ENCODE assay signal across 8 cellular contexts in genomic region chrX:109475174-109475891, GRCh38. TPM values are rescaled to one million over a fixed set of nuclear protein-coding genes. Genes with fewer than 3 reads are reported as not detected.
DNase-seq lines count a peak whose midpoint lies in the region; ATAC-seq and TF ChIP-seq lines count a peak whose summit lies in the region.

No MANE protein-coding gene starts in this region.

- H3K9me3 ChIP-seq in adrenal gland (replicated peaks in 1 of 3) (no peaks in the 10 kb centered on the region), right cardiac atrium (ENCODE audit: control insufficient read depth, low read length) (no peaks in the 10 kb centered on the region), gastrocnemius medialis (no peaks in the 10 kb centered on the region)

- ATAC-seq in Right ventricle myocardium inferior (peak; percentile 65), right cardiac atrium (peak; percentile 72 to 78), gastrocnemius medialis (no peak), GM21390 (IDR thresholded peaks at IDR 0.05; ENCODE audit: unreplicated experiment) (no peak)

- intact Hi-C loops in Right ventricle myocardium inferior (cut with DNase I) (loop anchor here (10.0 kb wide), 2 partner anchors 771 to 1281 kb away; no protein-coding TSS in a partner anchor), cardiac septum (cut with DNase I) (loop anchor here (5.0 to 10.0 kb wide), 2 partner anchors 773 to 1281 kb away; no protein-coding TSS in a partner anchor), adrenal gland (cut with DNase I) (no loop called here), right cardiac atrium (cut with DNase I) (no loop called here), gastrocnemius medialis (cut with DNase I; ENCODE audit: low total_unique reads) (no loop called here)

- H3K27me3 ChIP-seq in adrenal gland: peaks cover 27% of the 10 kb centered on the region
- H3K27me3 ChIP-seq in right cardiac atrium (ENCODE audit: control insufficient read depth, insufficient read depth): no peaks in the 10 kb centered on the region
- H3K27me3 ChIP-seq in gastrocnemius medialis: peaks cover 0 to 12% (median 2%) of the 10 kb centered on the region in 3 donors

- TF ChIP-seq POLR2A in adrenal gland (IDR thresholded peaks at IDR 0.05) (no peak), gastrocnemius medialis (IDR thresholded peaks at IDR 0.05) (no peak)

- in situ Hi-C loops in gastrocnemius medialis (cut with MboI; ENCODE audit: low sequenced_read_pairs in 4 of 4): loop anchor here in 3 of 4 donors (25.0 kb wide), 2 partner anchors 162 to 412 kb away; partner anchors contain the start of gene KCNE5 (in 1 of the 3)

- H3K4me1 ChIP-seq in adrenal gland (replicated peaks in 1 of 2) (no peaks in the 10 kb centered on the region), right cardiac atrium (ENCODE audit: control insufficient read depth, insufficient read depth, low read length) (peaks cover 1% of the 10 kb centered on the region), gastrocnemius medialis (no peaks in the 10 kb centered on the region)

- 0 to 31% (median 15%) methylated on average over 7 to 23 of the region's 23 CpGs for WGBS in adrenal gland, 4 donors
- 5% methylated on average over 23 of the region's 23 CpGs for WGBS in right cardiac atrium

- H3K4me3 ChIP-seq in adrenal gland (no peak overlapping the region), right cardiac atrium (ENCODE audit: low read length) (peak overlapping the region; percentile 28), gastrocnemius medialis (no peak overlapping the region)

- no peak overlapping the region for H3K27ac ChIP-seq in adrenal gland
- no peak overlapping the region for H3K27ac ChIP-seq in right cardiac atrium (ENCODE audit: low read length)
- H3K27ac ChIP-seq in gastrocnemius medialis: no peak overlapping the region

- TF ChIP-seq CTCF in adrenal gland (IDR thresholded peaks at IDR 0.05) (peak; percentile 19 to 57 (median 40)), gastrocnemius medialis (IDR thresholded peaks at IDR 0.05 in 4 of 5, conservative IDR thresholded peaks at IDR 0.05 in 1 of 5) (peak in 4 of 5 experiments; percentile 18 to 48 (median 26))

- DNase-seq in Right ventricle myocardium inferior (ENCODE audit: missing footprints): no peak
- DNase-seq in cardiac septum (ENCODE audit: low spot score): no peak
- peak; percentile 42 for DNase-seq in NCI-H1105 (lab: John Stamatoyannopoulos, UW)
- peak; percentile 26 to 69 (median 43) for DNase-seq in adrenal gland
- peak; percentile 28 to 58 (median 45) for DNase-seq in right cardiac atrium
- no peak for DNase-seq in gastrocnemius medialis
- DNase-seq in effector CD8-positive, alpha-beta T cell (lab: John Stamatoyannopoulos, UW): no peak

- H3K36me3 ChIP-seq in adrenal gland (replicated peaks in 1 of 2) (no peaks in the 10 kb centered on the region), gastrocnemius medialis (no peaks in the 10 kb centered on the region)

RNA-seq across cellular contexts. Expression of gene GUCY2F, which starts 6.6 kb away (rescaled TPM):
- total RNA-seq in Right ventricle myocardium inferior (not detected), cardiac septum (not detected), adrenal gland (not detected), right cardiac atrium (not detected), gastrocnemius medialis (not detected)
- polyA plus RNA-seq in adrenal gland (not detected), right cardiac atrium (not detected)

Comparison
In these comparisons a context has a peak if more than half of its experiments do, and no peak if none do; other contexts are left out.
1. DNase-seq: peak in NCI-H1105 (single experiment), adrenal gland (7 of 7) and right cardiac atrium (3 of 3); none in Right ventricle myocardium inferior (single experiment), cardiac septum (single experiment), gastrocnemius medialis (0 of 2) and effector CD8-positive, alpha-beta T cell (single experiment).
2. intact Hi-C loops: an anchor here in Right ventricle myocardium inferior (10.0 kb wide) and cardiac septum (5.0 to 10.0 kb wide); none called in adrenal gland, right cardiac atrium and gastrocnemius medialis.
3. ATAC-seq: peak in Right ventricle myocardium inferior (single experiment) and right cardiac atrium (2 of 2); none in gastrocnemius medialis (0 of 2) and GM21390 (single experiment).